Comparison of ENCODE assay signal across 8 cellular contexts in the genomic region with DNA sequence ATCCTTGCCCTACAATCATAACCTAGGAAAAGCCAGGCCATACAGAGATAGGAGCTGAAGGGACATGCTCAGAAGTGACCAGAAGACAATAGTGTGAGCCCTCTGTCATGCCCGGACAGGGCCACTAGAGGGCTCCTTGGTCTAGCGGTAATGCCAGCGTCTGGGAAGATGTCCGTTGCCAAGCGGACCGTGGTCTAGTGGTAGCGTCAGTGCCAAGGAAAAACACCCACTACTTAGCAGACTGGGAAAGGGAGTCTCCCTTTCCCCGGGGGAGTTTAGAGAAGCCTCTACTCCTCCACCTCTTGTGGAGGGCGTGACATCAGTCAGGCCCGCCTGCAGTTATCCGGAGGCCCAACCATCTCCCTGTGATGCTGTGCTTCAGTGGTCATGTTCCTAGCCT. TPM values are rescaled to one million over a fixed set of nuclear protein-coding genes. Genes with fewer than 3 reads are reported as not detected.
DNase-seq lines count a peak whose midpoint lies in the region; ATAC-seq and TF ChIP-seq lines count a peak whose summit lies in the region.
"Not testable (repeated sequence)": the region's sequence is repeated elsewhere in the genome, so short reads cannot be mapped to it uniquely, and the experiment has no call there.

No MANE protein-coding gene starts in this region.

- ATAC-seq in activated B cell treated with CpG ODN at 0.5 μM for 24 hours (ENCODE audit: low read depth); Right ventricle myocardium inferior; natural killer cell treated with Interleukin-12 subunit alpha and Interleukin-12 subunit beta and Interleukin-15 and Interleukin-18, amount 100 ng/mL, for 72 hours: not testable (repeated sequence)

- H3K27ac Mint-ChIP-seq in CD4-positive, alpha-beta memory T cell: peak overlapping the region in 4 of 7 donors; percentile 22 to 79 (median 56)
- not testable (repeated sequence) for H3K27ac Mint-ChIP-seq in activated B cell treated with CpG ODN at 0.5 μM for 24 hours; natural killer cell treated with Interleukin-12 subunit alpha and Interleukin-12 subunit beta and Interleukin-15 and Interleukin-18, amount 100 ng/mL, for 72 hours

- not testable (repeated sequence) for H3K9me3 Mint-ChIP-seq in CD4-positive, alpha-beta memory T cell; activated B cell treated with CpG ODN at 0.5 μM for 24 hours; natural killer cell treated with Interleukin-12 subunit alpha and Interleukin-12 subunit beta and Interleukin-15 and Interleukin-18, amount 100 ng/mL, for 72 hours

- peak in 2 of 5 donors; percentile 21 to 30 for DNase-seq in CD4-positive, alpha-beta memory T cell
- DNase-seq in HK-2 (ENCODE audit: unreplicated experiment): peak; percentile 65
- DNase-seq in NCI-H510A treated with DMSO at 0.1 percent for 48 hours (lab: John Stamatoyannopoulos, UW): peak; percentile 94
- peak; percentile 43 for DNase-seq in activated B cell treated with CpG ODN at 0.5 μM for 24 hours
- peak; percentile 55 for DNase-seq in astrocyte of the spinal cord (ENCODE audit: low read depth, low spot score)
- peak; percentile 80 for DNase-seq in Right ventricle myocardium inferior (ENCODE audit: missing footprints)
- peak; percentile 62 for DNase-seq in natural killer cell treated with Interleukin-12 subunit alpha and Interleukin-12 subunit beta and Interleukin-15 and Interleukin-18, amount 100 ng/mL, for 72 hours (ENCODE audit: low spot score)
- peak; percentile 28 for DNase-seq in stimulated activated CD8-positive, alpha-beta memory T cell treated with anti-CD3 and anti-CD28 coated beads, Interleukin-4, amount 100 ng/mL, for 24 hours (ENCODE audit: low read depth)

- H3K36me3 Mint-ChIP-seq in CD4-positive, alpha-beta memory T cell: peaks cover 57 to 68% of the 10 kb centered on the region in 2 donors
- peaks cover 75% of the 10 kb centered on the region for H3K36me3 Mint-ChIP-seq in activated B cell treated with CpG ODN at 0.5 μM for 24 hours (ENCODE audit: low read depth)
- H3K36me3 Mint-ChIP-seq in natural killer cell treated with Interleukin-12 subunit alpha and Interleukin-12 subunit beta and Interleukin-15 and Interleukin-18, amount 100 ng/mL, for 72 hours: not testable (repeated sequence)

- peak overlapping the region in 4 of 8 donors; percentile 7 to 71 (median 36) for H3K4me3 Mint-ChIP-seq in CD4-positive, alpha-beta memory T cell
- H3K4me3 Mint-ChIP-seq in activated B cell treated with CpG ODN at 0.5 μM for 24 hours: peak overlapping the region; percentile 28
- not testable (repeated sequence) for H3K4me3 Mint-ChIP-seq in natural killer cell treated with Interleukin-12 subunit alpha and Interleukin-12 subunit beta and Interleukin-15 and Interleukin-18, amount 100 ng/mL, for 72 hours

- intact Hi-C loops in CD4-positive, alpha-beta memory T cell (cut with micrococcal nuclease): loop anchor here (1.0 kb wide), 1 partner anchor 254 kb away; no protein-coding TSS in a partner anchor
- intact Hi-C loops in activated B cell treated with CpG ODN at 0.5 μM for 24 hours (cut with micrococcal nuclease): loop anchor here (1.0 kb wide), 1 partner anchor 254 kb away; no protein-coding TSS in a partner anchor
- intact Hi-C loops in Right ventricle myocardium inferior (cut with DNase I): loop anchor here (10.0 kb wide), 2 partner anchors 250 to 320 kb away; no protein-coding TSS in a partner anchor

- peaks cover 43% of the 10 kb centered on the region for H3K36me3 ChIP-seq in CD4-positive, alpha-beta memory T cell (ENCODE audit: insufficient read depth, low read length)

- H3K4me1 ChIP-seq in CD4-positive, alpha-beta memory T cell (ENCODE audit: insufficient read depth, low read length): not testable (repeated sequence)

- TF ChIP-seq CTCF in activated B cell treated with CpG ODN at 0.5 μM for 24 hours (IDR thresholded peaks at IDR 0.05): not testable (repeated sequence)
- TF ChIP-seq CTCF in astrocyte of the spinal cord (IDR thresholded peaks at IDR 0.05; ENCODE audit: low read depth, low read length): peak; percentile 75

- in situ Hi-C loops in astrocyte of the spinal cord (cut with HindIII; ENCODE audit: low sequenced_read_pairs): not testable (repeated sequence)

- POLR2A ChIA-PET in CD4-positive, alpha-beta memory T cell (lab: Charles Lee; ENCODE audit: partially characterized antibody); activated B cell treated with CpG ODN at 0.5 μM for 24 hours (lab: Charles Lee): not testable (repeated sequence)

- H3K4me3 ChIP-seq in CD4-positive, alpha-beta memory T cell (ENCODE audit: low read length in 2 of 2); astrocyte of the spinal cord (ENCODE audit: low read depth, low read length): not testable (repeated sequence)

- H3K4me1 Mint-ChIP-seq in CD4-positive, alpha-beta memory T cell: peaks cover 5 to 21% (median 7%) of the 10 kb centered on the region in 4 donors
- H3K4me1 Mint-ChIP-seq in activated B cell treated with CpG ODN at 0.5 μM for 24 hours; natural killer cell treated with Interleukin-12 subunit alpha and Interleukin-12 subunit beta and Interleukin-15 and Interleukin-18, amount 100 ng/mL, for 72 hours (ENCODE audit: low read depth in 2 of 2): not testable (repeated sequence)

- H3K9me3 ChIP-seq in CD4-positive, alpha-beta memory T cell (ENCODE audit: control insufficient read depth in 1 of 2, low read length in 2 of 2): not testable (repeated sequence)

- H3K27me3 Mint-ChIP-seq in CD4-positive, alpha-beta memory T cell; activated B cell treated with CpG ODN at 0.5 μM for 24 hours; natural killer cell treated with Interleukin-12 subunit alpha and Interleukin-12 subunit beta and Interleukin-15 and Interleukin-18, amount 100 ng/mL, for 72 hours: not testable (repeated sequence)

- not testable (repeated sequence) for H3K27me3 ChIP-seq in CD4-positive, alpha-beta memory T cell (ENCODE audit: insufficient read depth, low read length)

- H3K27ac ChIP-seq in CD4-positive, alpha-beta memory T cell (ENCODE audit: low read depth, low read length): not testable (repeated sequence)

- CTCF ChIA-PET in CD4-positive, alpha-beta memory T cell (lab: Charles Lee; ENCODE audit: partially characterized antibody): interaction anchor here (1.1 to 3.7 kb wide), 7 partner anchors 10 to 577 kb away, joined by 3 to 19 read pairs (median 8); no protein-coding TSS in a partner anchor
- CTCF ChIA-PET in activated B cell treated with CpG ODN at 0.5 μM for 24 hours (lab: Charles Lee): interaction anchor here (1.0 to 2.6 kb wide), 7 partner anchors 9 to 334 kb away, joined by 3 to 25 read pairs (median 4); no protein-coding TSS in a partner anchor

RNA-seq across cellular contexts. Expression of gene PPT1, which starts 12.3 kb away (rescaled TPM):
- 10 to 100 TPM; 56.7 to 64.8 TPM for total RNA-seq in CD4-positive, alpha-beta memory T cell
- 100 to 1,000 TPM; 175 to 292 TPM for polyA plus RNA-seq in CD4-positive, alpha-beta memory T cell
- 41.8 and 43.5 TPM in 2 replicates for total RNA-seq in activated B cell treated with CpG ODN at 0.5 μM for 24 hours
- total RNA-seq in Right ventricle myocardium inferior: 44.1 TPM
- total RNA-seq in natural killer cell treated with Interleukin-12 subunit alpha and Interleukin-12 subunit beta and Interleukin-15 and Interleukin-18, amount 100 ng/mL, for 72 hours: 10 to 100 TPM; 42.3 to 64.0 TPM

RNA-seq across cellular contexts. Expression of gene CAP1, which starts 44.2 kb away (rescaled TPM):
- 100 to 1,000 TPM; 285 to 305 TPM for total RNA-seq in CD4-positive, alpha-beta memory T cell
- polyA plus RNA-seq in CD4-positive, alpha-beta memory T cell: 100 to 1,000 TPM; 629 to 725 TPM
- total RNA-seq in activated B cell treated with CpG ODN at 0.5 μM for 24 hours (410 and 411 TPM in 2 replicates), Right ventricle myocardium inferior (88.8 TPM)
- total RNA-seq in natural killer cell treated with Interleukin-12 subunit alpha and Interleukin-12 subunit beta and Interleukin-15 and Interleukin-18, amount 100 ng/mL, for 72 hours: 100 to 1,000 TPM; 423 to 738 TPM
